In the genomic region with DNA sequence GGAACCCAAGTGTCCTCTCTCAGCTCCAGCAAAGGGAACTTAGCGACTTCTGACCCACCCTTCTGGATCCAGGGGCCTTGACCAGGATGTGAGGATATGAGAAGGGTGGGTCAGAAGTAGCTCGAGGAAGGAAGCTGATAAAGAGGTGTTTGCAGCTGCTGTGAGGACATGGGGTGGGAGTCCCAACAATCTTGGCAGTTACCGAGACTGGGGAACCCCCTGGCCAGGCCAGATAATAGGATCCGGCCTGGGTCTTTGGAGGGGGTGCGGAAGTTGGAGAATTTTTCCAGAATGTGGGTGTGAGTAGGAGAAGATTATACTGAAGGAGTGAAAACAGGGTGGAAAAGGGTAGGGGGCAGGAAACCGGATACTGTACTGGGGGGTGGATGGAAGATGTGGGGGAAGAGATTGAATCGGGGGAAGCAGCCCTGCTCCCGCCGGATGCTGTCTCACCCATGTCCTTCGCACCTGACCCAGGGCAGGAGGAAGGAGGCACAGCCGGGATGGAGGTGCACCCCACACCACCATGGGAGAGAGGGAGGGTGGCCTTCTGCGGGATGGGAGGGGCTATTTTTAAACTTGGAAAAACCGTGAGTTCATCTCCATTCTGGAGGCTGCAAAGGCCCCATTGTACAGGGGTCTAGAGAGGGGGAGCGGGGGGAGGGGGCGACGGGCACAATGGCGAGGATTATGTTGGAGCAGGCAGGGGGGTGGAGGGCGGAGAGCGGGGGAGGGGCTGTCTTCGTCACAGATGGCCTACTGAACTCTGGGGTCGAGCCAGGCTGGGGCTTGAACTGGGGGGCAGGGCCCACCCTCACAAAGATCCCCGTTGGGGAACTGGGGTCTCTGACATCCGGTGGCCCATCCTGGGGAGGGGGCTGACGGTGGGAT, we compare ENCODE assay signal across 8 cellular contexts. TPM values are rescaled to one million over a fixed set of nuclear protein-coding genes. Genes with fewer than 3 reads are reported as not detected.
A peak's percentile ranks its signal among the peaks of the same experiment; 100 is the strongest.
DNase-seq lines count a peak whose midpoint lies in the region; ATAC-seq and TF ChIP-seq lines count a peak whose summit lies in the region.

No MANE protein-coding gene starts in this region.

- no peak for DNase-seq in T-helper 2 cell treated with Interferon-gamma antibody and Interleukin-4, amounts not matched to agents 5 μg/mL and 100 μg/mL, for 36 hours (ENCODE audit: low spot score)
- DNase-seq in T-helper 2 cell, result no peak
- no peak for DNase-seq in brain microvascular endothelial cell
- DNase-seq in medulla oblongata (ENCODE audit: extremely low spot score), result peak; percentile 64
- DNase-seq in testis, result no peak
- DNase-seq in ACHN, result no peak

- H3K4me1 Mint-ChIP-seq in T-helper 2 cell treated with Interferon-gamma antibody and Interleukin-4, amounts not matched to agents 5 μg/mL and 100 μg/mL, for 36 hours (ENCODE audit: low read depth), result peaks cover 26% of the 10 kb centered on the region

- intact Hi-C loops in testis (cut with DNase I; ENCODE audit: low total_unique reads), result loop anchor here (5.0 kb wide), 1 partner anchor 113 kb away; the partner anchor contains the start of gene CBL

- in situ Hi-C loops in brain microvascular endothelial cell (cut with HindIII; ENCODE audit: low pct_ligation_motif_present, low sequenced_read_pairs) (no loop called here), ACHN (cut with HindIII; ENCODE audit: low pct_ligation_motif_present, low pct_unique_long_range_greater_than_20kb, low sequenced_read_pairs) (no loop called here)

- H3K27me3 ChIP-seq in brain microvascular endothelial cell (replicated peaks) (no peaks in the 10 kb centered on the region), testis (no peaks in the 10 kb centered on the region)

- no peak for ATAC-seq in HG03108 (IDR thresholded peaks at IDR 0.05; ENCODE audit: unreplicated experiment)
- ATAC-seq in esophagus mucosa, result no peak

- TF ChIP-seq POLR2A in testis (IDR thresholded peaks at IDR 0.05), result no peak

- H3K4me1 ChIP-seq in testis, result peaks cover 42% of the 10 kb centered on the region

- 41 to 52% methylated on average over 22 to 24 of the region's 24 CpGs for WGBS in testis, 2 donors

- no peaks in the 10 kb centered on the region for H3K9me3 Mint-ChIP-seq in T-helper 2 cell treated with Interferon-gamma antibody and Interleukin-4, amounts not matched to agents 5 μg/mL and 100 μg/mL, for 36 hours

- H3K36me3 ChIP-seq in brain microvascular endothelial cell (replicated peaks) (no peaks in the 10 kb centered on the region), testis (ENCODE audit: low read depth, missing control alignments) (no peaks in the 10 kb centered on the region)

- H3K27ac ChIP-seq in brain microvascular endothelial cell, result peak overlapping the region; percentile 30
- H3K27ac ChIP-seq in testis, result peak overlapping the region; percentile 61 to 80

- H3K4me3 Mint-ChIP-seq in T-helper 2 cell treated with Interferon-gamma antibody and Interleukin-4, amounts not matched to agents 5 μg/mL and 100 μg/mL, for 36 hours, result peak overlapping the region; percentile 82

- no peak overlapping the region for H3K4me3 ChIP-seq in brain microvascular endothelial cell (ENCODE audit: low read depth, low read length)
- H3K4me3 ChIP-seq in testis, result peak overlapping the region in 1 of 2 donors; percentile 63

- no peaks in the 10 kb centered on the region for H3K36me3 Mint-ChIP-seq in T-helper 2 cell treated with Interferon-gamma antibody and Interleukin-4, amounts not matched to agents 5 μg/mL and 100 μg/mL, for 36 hours (ENCODE audit: low read depth)

- H3K27me3 Mint-ChIP-seq in T-helper 2 cell treated with Interferon-gamma antibody and Interleukin-4, amounts not matched to agents 5 μg/mL and 100 μg/mL, for 36 hours (ENCODE audit: low read depth), result peaks cover 30% of the 10 kb centered on the region

- TF ChIP-seq CTCF in brain microvascular endothelial cell (IDR thresholded peaks at IDR 0.05; ENCODE audit: low read depth, low read length, missing control alignments) (no peak), testis (IDR thresholded peaks at IDR 0.05) (no peak)

- no peaks in the 10 kb centered on the region for H3K9me3 ChIP-seq in testis

- peak overlapping the region; percentile 79 for H3K27ac Mint-ChIP-seq in T-helper 2 cell treated with Interferon-gamma antibody and Interleukin-4, amounts not matched to agents 5 μg/mL and 100 μg/mL, for 36 hours

RNA-seq across cellular contexts. Expression of gene MCAM, which starts 3.0 kb away (rescaled TPM):
- total RNA-seq in testis (10 to 100 TPM; 39.1 to 45.1 TPM), esophagus mucosa (25.0 TPM)
- polyA plus RNA-seq in testis (ENCODE audit: insufficient read depth, low read depth, low replicate concordance), result 43.1 TPM

RNA-seq across cellular contexts. Expression of gene RNF26, which starts 14.4 kb away (rescaled TPM):
- total RNA-seq in testis (10 to 100 TPM; 28.2 to 31.0 TPM), esophagus mucosa (22.2 TPM)
- polyA plus RNA-seq in testis (ENCODE audit: insufficient read depth, low read depth, low replicate concordance), result 37.1 TPM

RNA-seq across cellular contexts. Expression of gene C1QTNF5, which starts 20.7 kb away (rescaled TPM):
- 1 to 10 TPM; 4.7 to 5.3 TPM for total RNA-seq in testis
- polyA plus RNA-seq in testis (ENCODE audit: insufficient read depth, low read depth, low replicate concordance), result 12.6 TPM
- 2.0 TPM for total RNA-seq in esophagus mucosa

RNA-seq across cellular contexts. Expression of gene MFRP, which starts 26.6 kb away (rescaled TPM):
- total RNA-seq in testis (not detected), esophagus mucosa (not detected)
- polyA plus RNA-seq in testis (ENCODE audit: insufficient read depth, low read depth, low replicate concordance), result not detected
